In the genomic region with DNA sequence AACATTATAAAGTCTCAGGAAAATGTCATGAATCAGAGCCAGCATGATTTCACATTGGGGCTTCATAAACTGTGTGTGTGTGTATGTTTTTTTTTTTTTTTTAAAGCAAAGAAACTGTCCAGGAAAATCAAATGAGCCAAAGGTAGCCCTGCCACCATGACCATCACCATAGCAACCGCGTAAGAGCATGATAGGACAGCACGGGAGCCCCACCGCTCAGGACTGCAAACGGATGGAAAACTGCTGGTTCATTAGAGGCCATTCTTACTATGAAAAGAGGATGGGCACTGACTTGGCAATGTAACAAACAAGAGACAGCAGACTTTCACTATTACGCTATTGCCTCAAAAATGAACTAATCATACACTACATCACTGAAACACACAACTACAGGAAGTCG, we compare ENCODE assay signal across 1 cellular context.
TF ChIP-seq lines count a peak whose summit lies in the region.

No MANE protein-coding gene starts in this region.

TF ChIP-seq in SK-N-SH treated with all-trans-retinoic acid at 6 μM for 48 hours, 23 proteins besides CTCF, POLR2A, EP300 and RAD21 (continued from another document):
- TF ChIP-seq, protein P1, sequence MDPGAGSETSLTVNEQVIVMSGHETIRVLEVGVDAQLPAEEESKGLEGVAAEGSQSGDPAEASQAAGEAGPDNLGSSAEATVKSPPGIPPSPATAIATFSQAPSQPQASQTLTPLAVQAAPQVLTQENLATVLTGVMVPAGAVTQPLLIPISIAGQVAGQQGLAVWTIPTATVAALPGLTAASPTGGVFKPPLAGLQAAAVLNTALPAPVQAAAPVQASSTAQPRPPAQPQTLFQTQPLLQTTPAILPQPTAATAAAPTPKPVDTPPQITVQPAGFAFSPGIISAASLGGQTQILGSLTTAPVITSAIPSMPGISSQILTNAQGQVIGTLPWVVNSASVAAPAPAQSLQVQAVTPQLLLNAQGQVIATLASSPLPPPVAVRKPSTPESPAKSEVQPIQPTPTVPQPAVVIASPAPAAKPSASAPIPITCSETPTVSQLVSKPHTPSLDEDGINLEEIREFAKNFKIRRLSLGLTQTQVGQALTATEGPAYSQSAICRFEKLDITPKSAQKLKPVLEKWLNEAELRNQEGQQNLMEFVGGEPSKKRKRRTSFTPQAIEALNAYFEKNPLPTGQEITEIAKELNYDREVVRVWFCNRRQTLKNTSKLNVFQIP (CRISPR knock-in tag; IDR thresholded peaks at IDR 0.05; ENCODE audit: borderline replicate concordance, low read depth) = no peak
- TF ChIP-seq, protein P2, sequence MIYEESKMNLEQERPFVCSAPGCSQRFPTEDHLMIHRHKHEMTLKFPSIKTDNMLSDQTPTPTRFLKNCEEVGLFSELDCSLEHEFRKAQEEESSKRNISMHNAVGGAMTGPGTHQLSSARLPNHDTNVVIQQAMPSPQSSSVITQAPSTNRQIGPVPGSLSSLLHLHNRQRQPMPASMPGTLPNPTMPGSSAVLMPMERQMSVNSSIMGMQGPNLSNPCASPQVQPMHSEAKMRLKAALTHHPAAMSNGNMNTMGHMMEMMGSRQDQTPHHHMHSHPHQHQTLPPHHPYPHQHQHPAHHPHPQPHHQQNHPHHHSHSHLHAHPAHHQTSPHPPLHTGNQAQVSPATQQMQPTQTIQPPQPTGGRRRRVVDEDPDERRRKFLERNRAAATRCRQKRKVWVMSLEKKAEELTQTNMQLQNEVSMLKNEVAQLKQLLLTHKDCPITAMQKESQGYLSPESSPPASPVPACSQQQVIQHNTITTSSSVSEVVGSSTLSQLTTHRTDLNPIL (CRISPR knock-in tag; IDR thresholded peaks at IDR 0.05; ENCODE audit: low read depth) = no peak
- TF ChIP-seq ZNF70 (CRISPR knock-in tag; IDR thresholded peaks at IDR 0.05) = no peak
- TF ChIP-seq ZFP30 (CRISPR knock-in tag; IDR thresholded peaks at IDR 0.05) = no peak
- TF ChIP-seq ZFP3 (CRISPR knock-in tag; IDR thresholded peaks at IDR 0.05) = no peak
- TF ChIP-seq SNAI2 (CRISPR knock-in tag; IDR thresholded peaks at IDR 0.05) = no peak
- no peak for TF ChIP-seq CSDC2 (CRISPR knock-in tag; IDR thresholded peaks at IDR 0.05)
- no peak for TF ChIP-seq ESRRG (CRISPR knock-in tag; IDR thresholded peaks at IDR 0.05)
- no peak for TF ChIP-seq ZNF8 (CRISPR knock-in tag; IDR thresholded peaks at IDR 0.05)
- TF ChIP-seq BACH2 (CRISPR knock-in tag; IDR thresholded peaks at IDR 0.05; ENCODE audit: borderline replicate concordance) = no peak
- TF ChIP-seq, protein P3, sequence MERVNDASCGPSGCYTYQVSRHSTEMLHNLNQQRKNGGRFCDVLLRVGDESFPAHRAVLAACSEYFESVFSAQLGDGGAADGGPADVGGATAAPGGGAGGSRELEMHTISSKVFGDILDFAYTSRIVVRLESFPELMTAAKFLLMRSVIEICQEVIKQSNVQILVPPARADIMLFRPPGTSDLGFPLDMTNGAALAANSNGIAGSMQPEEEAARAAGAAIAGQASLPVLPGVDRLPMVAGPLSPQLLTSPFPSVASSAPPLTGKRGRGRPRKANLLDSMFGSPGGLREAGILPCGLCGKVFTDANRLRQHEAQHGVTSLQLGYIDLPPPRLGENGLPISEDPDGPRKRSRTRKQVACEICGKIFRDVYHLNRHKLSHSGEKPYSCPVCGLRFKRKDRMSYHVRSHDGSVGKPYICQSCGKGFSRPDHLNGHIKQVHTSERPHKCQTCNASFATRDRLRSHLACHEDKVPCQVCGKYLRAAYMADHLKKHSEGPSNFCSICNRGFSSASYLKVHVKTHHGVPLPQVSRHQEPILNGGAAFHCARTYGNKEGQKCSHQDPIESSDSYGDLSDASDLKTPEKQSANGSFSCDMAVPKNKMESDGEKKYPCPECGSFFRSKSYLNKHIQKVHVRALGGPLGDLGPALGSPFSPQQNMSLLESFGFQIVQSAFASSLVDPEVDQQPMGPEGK (CRISPR knock-in tag; IDR thresholded peaks at IDR 0.05; ENCODE audit: borderline replicate concordance) = no peak
- TF ChIP-seq, protein P4, sequence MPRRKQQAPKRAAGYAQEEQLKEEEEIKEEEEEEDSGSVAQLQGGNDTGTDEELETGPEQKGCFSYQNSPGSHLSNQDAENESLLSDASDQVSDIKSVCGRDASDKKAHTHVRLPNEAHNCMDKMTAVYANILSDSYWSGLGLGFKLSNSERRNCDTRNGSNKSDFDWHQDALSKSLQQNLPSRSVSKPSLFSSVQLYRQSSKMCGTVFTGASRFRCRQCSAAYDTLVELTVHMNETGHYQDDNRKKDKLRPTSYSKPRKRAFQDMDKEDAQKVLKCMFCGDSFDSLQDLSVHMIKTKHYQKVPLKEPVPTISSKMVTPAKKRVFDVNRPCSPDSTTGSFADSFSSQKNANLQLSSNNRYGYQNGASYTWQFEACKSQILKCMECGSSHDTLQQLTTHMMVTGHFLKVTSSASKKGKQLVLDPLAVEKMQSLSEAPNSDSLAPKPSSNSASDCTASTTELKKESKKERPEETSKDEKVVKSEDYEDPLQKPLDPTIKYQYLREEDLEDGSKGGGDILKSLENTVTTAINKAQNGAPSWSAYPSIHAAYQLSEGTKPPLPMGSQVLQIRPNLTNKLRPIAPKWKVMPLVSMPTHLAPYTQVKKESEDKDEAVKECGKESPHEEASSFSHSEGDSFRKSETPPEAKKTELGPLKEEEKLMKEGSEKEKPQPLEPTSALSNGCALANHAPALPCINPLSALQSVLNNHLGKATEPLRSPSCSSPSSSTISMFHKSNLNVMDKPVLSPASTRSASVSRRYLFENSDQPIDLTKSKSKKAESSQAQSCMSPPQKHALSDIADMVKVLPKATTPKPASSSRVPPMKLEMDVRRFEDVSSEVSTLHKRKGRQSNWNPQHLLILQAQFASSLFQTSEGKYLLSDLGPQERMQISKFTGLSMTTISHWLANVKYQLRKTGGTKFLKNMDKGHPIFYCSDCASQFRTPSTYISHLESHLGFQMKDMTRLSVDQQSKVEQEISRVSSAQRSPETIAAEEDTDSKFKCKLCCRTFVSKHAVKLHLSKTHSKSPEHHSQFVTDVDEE (CRISPR knock-in tag; IDR thresholded peaks at IDR 0.05) = no peak
- no peak for TF ChIP-seq GLIS3 (CRISPR knock-in tag; IDR thresholded peaks at IDR 0.05)
- TF ChIP-seq ARNTL (CRISPR knock-in tag; IDR thresholded peaks at IDR 0.05; ENCODE audit: borderline replicate concordance, low read depth) = no peak
